In genomic region chr15:77966540-77967290, GRCh38 we compare ENCODE assay signal across 8 cellular contexts.
DNase-seq lines count a peak whose midpoint lies in the region; ATAC-seq and TF ChIP-seq lines count a peak whose summit lies in the region.

No MANE protein-coding gene starts in this region.

- no peak for TF ChIP-seq POLR2A in ovary (IDR thresholded peaks at IDR 0.05)

- TF ChIP-seq CTCF in GM12873 (IDR thresholded peaks at IDR 0.05; ENCODE audit: insufficient read depth, low read depth, low read length, missing control alignments) (peak; percentile 78), foreskin fibroblast (IDR thresholded peaks at IDR 0.05; ENCODE audit: low read depth, low read length) (peak; percentile 90), ovary (IDR thresholded peaks at IDR 0.05) (peak; percentile 59 to 81 (median 79))

- no peaks in the 10 kb centered on the region for H3K27me3 ChIP-seq in ovary

- H3K27ac ChIP-seq in ovary, result no peak overlapping the region

- H3K4me3 ChIP-seq in foreskin fibroblast (ENCODE audit: low read depth in 1 of 2, low read length in 2 of 2), result no peak overlapping the region
- no peak overlapping the region for H3K4me3 ChIP-seq in ovary

- TF ChIP-seq EP300 in ovary (IDR thresholded peaks at IDR 0.05), result no peak

- in situ Hi-C loops in ACHN (cut with HindIII; ENCODE audit: low pct_ligation_motif_present, low pct_unique_long_range_greater_than_20kb, low sequenced_read_pairs), result no loop called here

- H3K9me3 ChIP-seq in ovary, result no peaks in the 10 kb centered on the region

- H3K4me1 ChIP-seq in ovary (ENCODE audit: insufficient read depth), result peaks cover 1% of the 10 kb centered on the region

- DNase-seq in ACHN (peak; percentile 37), NOMO-1 treated with dmso at 0.1 percent for 144 hours (lab: John Stamatoyannopoulos, UW; ENCODE audit: unreplicated experiment) (peak; percentile 4), foreskin fibroblast (peak; percentile 41 to 80), ovary (peak in 2 of 5 donors; percentile 44 to 57), OCI-M2 (lab: John Stamatoyannopoulos, UW; ENCODE audit: unreplicated experiment) (no peak)
- DNase-seq in activated T-helper 1 cell treated with anti-CD3 and anti-CD28 coated beads, Interleukin-2, amount 50 U/mL, for 16 hours (ENCODE audit: low read depth in 1 of 2, low spot score in 1 of 2), result peak; percentile 24 to 26

- no peaks in the 10 kb centered on the region for H3K36me3 ChIP-seq in ovary

- ATAC-seq in HG03045 (IDR thresholded peaks at IDR 0.05; ENCODE audit: unreplicated experiment), result no peak

- WGBS in ovary, 3 donors, result 3 to 8% (median 7%) methylated on average over 4 of the region's 4 CpGs

- intact Hi-C loops in ovary (cut with DNase I), result loop anchor here (2.0 to 10.0 kb wide), 4 partner anchors 140 to 278 kb away; no protein-coding TSS in a partner anchor
